Comparison of ENCODE assay signal across 13 cellular contexts in the genomic region with DNA sequence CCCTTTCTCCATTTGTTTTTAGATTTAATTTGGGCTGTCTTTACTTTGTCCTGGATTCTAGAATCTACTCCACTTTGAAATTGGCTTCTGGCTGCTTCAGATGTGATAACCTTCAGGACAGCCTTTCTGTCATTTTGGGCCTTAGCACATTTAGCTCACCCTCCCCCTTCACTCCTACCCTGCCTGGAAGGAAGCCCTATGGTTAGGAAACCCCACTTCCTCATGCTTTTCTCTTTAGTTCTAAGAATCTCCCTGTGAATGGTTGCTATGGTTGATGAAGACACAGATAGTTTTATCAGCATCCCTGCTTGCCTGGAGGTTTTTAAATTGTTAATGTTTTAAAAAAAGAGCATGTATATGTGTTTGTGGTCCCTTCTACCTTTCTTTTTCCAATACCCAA.
DNase-seq lines count a peak whose midpoint lies in the region; ATAC-seq lines count a peak whose summit lies in the region.
"Had no signal": no experiment of that assay in that cellular context is flagged by ENCODE, and none has a peak within 500 bp of the region (broad histone marks: within the 10 kb centered on the region; RNA-seq: fewer than 3 reads in every experiment).

No MANE protein-coding gene starts in this region.

- intact Hi-C loops in right cardiac atrium (cut with DNase I), result no loop called here
- intact Hi-C loops in left ventricle myocardium superior (cut with micrococcal nuclease), result no loop called here

- H3K27ac ChIP-seq in right cardiac atrium (ENCODE audit: low read length), result no peak overlapping the region

- ATAC-seq in right cardiac atrium (peak; percentile 43 to 56), left ventricle myocardium superior (no peak)
- ATAC-seq: Right ventricle myocardium inferior had no signal

- no peak overlapping the region for H3K4me3 ChIP-seq in right cardiac atrium (ENCODE audit: low read length)

- no peaks in the 10 kb centered on the region for H3K9me3 ChIP-seq in right cardiac atrium (ENCODE audit: control insufficient read depth, low read length)

- H3K27me3 ChIP-seq in right cardiac atrium (ENCODE audit: control insufficient read depth, insufficient read depth), result no peaks in the 10 kb centered on the region

- no peak for DNase-seq in right cardiac atrium
- no peak for DNase-seq in left ventricle myocardium superior
- peak; percentile 80 for DNase-seq in SKM-1 (lab: John Stamatoyannopoulos, UW; ENCODE audit: unreplicated experiment)
- DNase-seq in fibroblast of gingiva (ENCODE audit: low read depth), result peak; percentile 44
- no peak for DNase-seq in dedifferentiated amniotic fluid mesenchymal stem cell (ENCODE audit: extremely low spot score)
- no peak for DNase-seq in activated T-cell treated with anti-CD3 and anti-CD28 coated beads, Interleukin-2, amount 50 U/mL, for 1 hour
- no peak for DNase-seq in activated CD8-positive, alpha-beta memory T cell treated with anti-CD3 and anti-CD28 coated beads, Interleukin-2, amount 50 U/mL, for 48 hours
- DNase-seq in hippocampal formation (lab: John Stamatoyannopoulos, UW), result no peak
- DNase-seq: ACHN, activated gamma-delta T cell, foreskin melanocyte, T-helper 9 cell had no signal

- H3K4me1 ChIP-seq in right cardiac atrium (ENCODE audit: control insufficient read depth, insufficient read depth, low read length), result peaks cover 9% of the 10 kb centered on the region

Comparison
In these comparisons a context has a peak if more than half of its experiments do, and no peak if none do; other contexts are left out.
1. DNase-seq: peak in SKM-1 (single experiment) and fibroblast of gingiva (single experiment); none in right cardiac atrium (0 of 3), left ventricle myocardium superior (single experiment), dedifferentiated amniotic fluid mesenchymal stem cell (single experiment), activated T-cell treated with anti-CD3 and anti-CD28 coated beads, Interleukin-2, amount 50 U/mL, for 1 hour (single experiment), activated CD8-positive, alpha-beta memory T cell treated with anti-CD3 and anti-CD28 coated beads, Interleukin-2, amount 50 U/mL, for 48 hours (single experiment) and hippocampal formation (0 of 2).